In genomic region chr1:167553136-167554027, GRCh38 we compare ENCODE assay signal across 1 cellular context.
TF ChIP-seq lines count a peak whose summit lies in the region.

Gene CREG1 (minus strand): TSS chr1:167553762.

TF ChIP-seq in K562, 482 proteins besides CTCF, POLR2A, EP300 and RAD21 (continued from another document and continues in another):
- peak in 1 of 2 experiments; percentile 30; a peak in 1 of 4 replicates for TF ChIP-seq SIN3A (IDR thresholded peaks at IDR 0.05; ENCODE audit: borderline replicate concordance in 2 of 2, control insufficient read depth in 1 of 2, low read depth in 2 of 2, low read length in 2 of 2)
- TF ChIP-seq RB1 (IDR thresholded peaks at IDR 0.05; ENCODE audit: low read depth), result peak; percentile 96
- TF ChIP-seq ZNF57 (CRISPR knock-in tag; IDR thresholded peaks at IDR 0.05), result no peak
- no peak for TF ChIP-seq ZNF354B (CRISPR knock-in tag; IDR thresholded peaks at IDR 0.05)
- TF ChIP-seq E2F4 (CRISPR knock-in tag; IDR thresholded peaks at IDR 0.05; ENCODE audit: low read depth), result no peak
- peak in 1 of 3 experiments; percentile 67; a peak in 3 of 6 replicates for TF ChIP-seq ZBTB11 (CRISPR knock-in tag; IDR thresholded peaks at IDR 0.05)
- TF ChIP-seq, protein P1, sequence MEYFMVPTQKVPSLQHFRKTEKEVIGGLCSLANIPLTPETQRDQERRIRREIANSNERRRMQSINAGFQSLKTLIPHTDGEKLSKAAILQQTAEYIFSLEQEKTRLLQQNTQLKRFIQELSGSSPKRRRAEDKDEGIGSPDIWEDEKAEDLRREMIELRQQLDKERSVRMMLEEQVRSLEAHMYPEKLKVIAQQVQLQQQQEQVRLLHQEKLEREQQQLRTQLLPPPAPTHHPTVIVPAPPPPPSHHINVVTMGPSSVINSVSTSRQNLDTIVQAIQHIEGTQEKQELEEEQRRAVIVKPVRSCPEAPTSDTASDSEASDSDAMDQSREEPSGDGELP (CRISPR knock-in tag; IDR thresholded peaks at IDR 0.05; ENCODE audit: borderline replicate concordance), result peak; percentile 64; the same call in 1 of the 2 replicates
- 0 out of 2 replicates have a peak, but pooled peaks have one; percentile 50 for TF ChIP-seq CEBPB (tag; IDR thresholded peaks at IDR 0.05)
- TF ChIP-seq ZNF274 (IDR thresholded peaks at IDR 0.05; ENCODE audit: borderline replicate concordance, low read depth, low read length), result no peak
- peak; percentile 5 for TF ChIP-seq BRD9 (IDR thresholded peaks at IDR 0.05; ENCODE audit: low read depth, partially characterized antibody)
- TF ChIP-seq, protein P2, sequence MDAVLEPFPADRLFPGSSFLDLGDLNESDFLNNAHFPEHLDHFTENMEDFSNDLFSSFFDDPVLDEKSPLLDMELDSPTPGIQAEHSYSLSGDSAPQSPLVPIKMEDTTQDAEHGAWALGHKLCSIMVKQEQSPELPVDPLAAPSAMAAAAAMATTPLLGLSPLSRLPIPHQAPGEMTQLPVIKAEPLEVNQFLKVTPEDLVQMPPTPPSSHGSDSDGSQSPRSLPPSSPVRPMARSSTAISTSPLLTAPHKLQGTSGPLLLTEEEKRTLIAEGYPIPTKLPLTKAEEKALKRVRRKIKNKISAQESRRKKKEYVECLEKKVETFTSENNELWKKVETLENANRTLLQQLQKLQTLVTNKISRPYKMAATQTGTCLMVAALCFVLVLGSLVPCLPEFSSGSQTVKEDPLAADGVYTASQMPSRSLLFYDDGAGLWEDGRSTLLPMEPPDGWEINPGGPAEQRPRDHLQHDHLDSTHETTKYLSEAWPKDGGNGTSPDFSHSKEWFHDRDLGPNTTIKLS (IDR thresholded peaks at IDR 0.05; ENCODE audit: borderline replicate concordance, low read depth), result peak; percentile 72
- no peak for TF ChIP-seq HMG20A (CRISPR knock-in tag; conservative IDR thresholded peaks at IDR 0.05)
- peak; percentile 91 for TF ChIP-seq CTBP1 (IDR thresholded peaks at IDR 0.05; ENCODE audit: borderline replicate concordance)
- no peak for TF ChIP-seq POLR3G (IDR thresholded peaks at IDR 0.05; ENCODE audit: extremely low read depth, insufficient read length, insufficient replicate concordance)
- no peak for TF ChIP-seq ETV1 (tag; conservative IDR thresholded peaks at IDR 0.05; ENCODE audit: low read depth)
- TF ChIP-seq YY1 (IDR thresholded peaks at IDR 0.05; ENCODE audit: borderline replicate concordance in 1 of 3, control insufficient read depth in 1 of 3, extremely low read depth in 1 of 3, insufficient read depth in 3 of 3, insufficient read length in 1 of 3, insufficient replicate concordance in 2 of 3, low read depth in 1 of 3, low read length in 2 of 3), result peak in 2 of 3 experiments; percentile 82 to 85
- TF ChIP-seq ZNF23 (CRISPR knock-in tag; IDR thresholded peaks at IDR 0.05), result no peak
- no peak for TF ChIP-seq RFX1 (IDR thresholded peaks at IDR 0.05)
- no peak; a peak in 1 of 4 replicates for TF ChIP-seq KDM1A (IDR thresholded peaks at IDR 0.05)
- TF ChIP-seq ZNF444 (CRISPR knock-in tag; IDR thresholded peaks at IDR 0.05), result no peak
- peak; percentile 17 to 95; a peak in 2 of 4 replicates for TF ChIP-seq TEAD1 (CRISPR knock-in tag; IDR thresholded peaks at IDR 0.05)
- no peak for TF ChIP-seq FOXM1 (IDR thresholded peaks at IDR 0.05; ENCODE audit: low read depth)
- 0 out of 2 replicates have a peak, but pooled peaks have one; percentile 41 for TF ChIP-seq FOXM1 (CRISPR knock-in tag; IDR thresholded peaks at IDR 0.05; ENCODE audit: low read depth)
- TF ChIP-seq SRSF3 (IDR thresholded peaks at IDR 0.05; ENCODE audit: insufficient read depth, low read length), result no peak
- TF ChIP-seq ZBTB43 (CRISPR knock-in tag; IDR thresholded peaks at IDR 0.05), result peak; percentile 74; the same call in 1 of the 2 replicates
- TF ChIP-seq HSF4 (CRISPR knock-in tag; IDR thresholded peaks at IDR 0.05; ENCODE audit: borderline replicate concordance), result peak; percentile 18; the same call in 1 of the 2 replicates
- TF ChIP-seq AFF4 (CRISPR knock-in tag; IDR thresholded peaks at IDR 0.05), result no peak
- TF ChIP-seq SOX6 (IDR thresholded peaks at IDR 0.05), result peak; percentile 54
- TF ChIP-seq NFRKB (IDR thresholded peaks at IDR 0.05; ENCODE audit: low read depth), result no peak
- TF ChIP-seq ZNF639 (CRISPR knock-in tag; conservative IDR thresholded peaks at IDR 0.05 in 1 of 2, IDR thresholded peaks at IDR 0.05 in 1 of 2), result 0 out of 4 replicates have a peak, but pooled peaks of 1 of the 2 experiments have one; percentile 52
- TF ChIP-seq NCOA1 (IDR thresholded peaks at IDR 0.05; ENCODE audit: low read depth), result no peak
- TF ChIP-seq TRIM28 (IDR thresholded peaks at IDR 0.05), result no peak; the same call in 1 of the 2 replicates
- TF ChIP-seq ARNT (IDR thresholded peaks at IDR 0.05), result no peak
- no peak; the same call in 1 of the 2 replicates for TF ChIP-seq PML (IDR thresholded peaks at IDR 0.05; ENCODE audit: low read length)
- no peak for TF ChIP-seq SRSF9 (IDR thresholded peaks at IDR 0.05; ENCODE audit: borderline replicate concordance, low read depth, low read length)
- TF ChIP-seq TARDBP (IDR thresholded peaks at IDR 0.05), result peak; percentile 91
- TF ChIP-seq NFIX (CRISPR knock-in tag; IDR thresholded peaks at IDR 0.05; ENCODE audit: low read depth), result no peak
- no peak; the same call in 1 of the 2 replicates for TF ChIP-seq KDM2B (CRISPR knock-in tag; IDR thresholded peaks at IDR 0.05)
- TF ChIP-seq, protein P3, sequence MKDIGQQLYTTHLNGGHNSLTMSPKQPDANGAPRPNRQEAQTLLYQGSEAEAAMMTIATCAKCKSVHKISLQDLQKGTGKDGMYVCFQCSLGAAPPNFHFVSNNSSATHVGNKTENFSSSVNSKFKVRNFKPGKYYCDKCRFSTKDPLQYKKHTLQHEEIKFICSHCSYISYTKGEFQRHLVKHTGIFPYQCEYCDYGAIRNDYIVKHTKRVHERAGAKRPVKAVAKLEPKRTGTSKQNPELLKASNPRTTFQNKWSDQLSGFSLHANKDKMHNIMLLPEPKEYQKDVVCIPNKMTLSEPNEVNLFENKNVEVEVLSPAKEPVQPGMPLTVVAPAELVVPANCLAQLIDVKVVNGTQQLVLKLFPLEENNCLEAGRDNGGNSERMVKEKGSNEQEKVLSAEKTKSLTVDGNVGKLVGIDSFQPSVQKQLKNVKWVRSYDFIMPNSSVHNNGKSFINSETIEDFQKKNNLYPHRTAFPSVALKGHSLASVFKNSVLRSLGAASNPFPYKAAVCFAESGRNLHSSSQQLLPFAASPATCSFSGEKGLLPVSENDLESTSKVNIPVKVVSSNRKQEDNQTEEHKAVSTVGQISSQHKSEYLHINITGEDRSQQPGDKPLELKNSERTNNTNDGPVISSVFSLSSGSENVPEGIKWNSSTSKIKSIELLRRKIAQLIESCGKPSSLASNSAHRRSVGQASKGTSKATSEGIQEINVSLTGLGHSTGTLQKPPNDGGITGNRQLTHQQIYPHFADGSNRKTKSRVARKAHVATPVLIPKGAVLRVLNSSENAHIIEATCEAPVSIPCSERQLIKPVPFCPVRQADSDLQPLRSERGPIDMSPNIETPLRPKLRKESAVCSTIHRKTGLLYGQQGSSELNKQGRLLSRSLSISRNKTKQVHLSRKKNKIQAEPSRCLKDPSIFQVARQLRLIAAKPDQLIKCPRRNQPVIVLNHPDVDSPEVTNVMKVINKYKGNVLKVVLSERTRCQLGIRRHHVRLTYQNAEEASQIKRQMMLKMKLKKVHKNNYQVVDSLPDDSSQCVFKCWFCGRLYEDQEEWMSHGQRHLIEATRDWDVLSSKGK (CRISPR knock-in tag; IDR thresholded peaks at IDR 0.05), result no peak
- TF ChIP-seq MAFF (IDR thresholded peaks at IDR 0.05; ENCODE audit: low read length), result no peak
- no peak for TF ChIP-seq RFX7 (CRISPR knock-in tag; IDR thresholded peaks at IDR 0.05)
- no peak for TF ChIP-seq POU5F1 (IDR thresholded peaks at IDR 0.05; ENCODE audit: borderline replicate concordance, low read depth, low read length, partially characterized antibody)
- no peak for TF ChIP-seq CBX5 (IDR thresholded peaks at IDR 0.05; ENCODE audit: borderline replicate concordance, low read depth)
- no peak for TF ChIP-seq NR2C1 (IDR thresholded peaks at IDR 0.05)
- TF ChIP-seq NR2C1 (tag; IDR thresholded peaks at IDR 0.05), result no peak
- TF ChIP-seq RUNX1 (IDR thresholded peaks at IDR 0.05; ENCODE audit: low read depth), result no peak
- no peak for TF ChIP-seq CREB5 (CRISPR knock-in tag; IDR thresholded peaks at IDR 0.05)
- TF ChIP-seq PHTF2 (CRISPR knock-in tag; IDR thresholded peaks at IDR 0.05), result no peak
